Comparison of ENCODE assay signal across 19 cellular contexts in the genomic region with DNA sequence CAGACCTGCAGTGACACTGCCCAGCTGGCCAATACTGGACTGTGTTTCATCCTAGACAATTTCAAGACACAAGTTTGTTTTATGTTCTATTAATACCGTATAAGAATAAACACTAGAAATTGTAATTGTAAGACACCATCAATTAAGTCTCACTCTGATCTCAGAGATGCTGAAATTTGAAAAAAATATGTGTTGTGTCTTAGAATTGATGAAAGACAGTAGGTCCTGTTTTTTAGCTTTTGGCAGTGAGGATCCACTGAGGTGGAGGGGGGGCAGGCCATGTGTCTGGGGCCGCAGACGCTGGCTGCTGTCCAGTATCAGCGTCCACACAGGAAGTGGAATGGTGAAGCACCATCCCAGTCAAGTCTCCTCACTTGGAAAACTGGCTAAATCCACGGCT. TPM values are rescaled to one million over a fixed set of nuclear protein-coding genes. Genes with fewer than 3 reads are reported as not detected.
DNase-seq lines count a peak whose midpoint lies in the region; TF ChIP-seq lines count a peak whose summit lies in the region.
"Had no signal": no experiment of that assay in that cellular context is flagged by ENCODE, and none has a peak within 500 bp of the region (broad histone marks: within the 10 kb centered on the region; RNA-seq: fewer than 3 reads in every experiment).

No MANE protein-coding gene starts in this region.

- DNase-seq in EL (peak; percentile 24), brain microvascular endothelial cell (peak; percentile 36), cardiac septum (ENCODE audit: low spot score) (peak; percentile 80), HFFc6 (no peak), NCI-H748 treated with DMSO at 0.1 percent for 48 hours (lab: John Stamatoyannopoulos, UW) (no peak), NCI-H345 (lab: John Stamatoyannopoulos, UW) (no peak), KBM-7 (no peak)
- DNase-seq: ACHN; CD4-positive, CD25-positive, alpha-beta regulatory T cell; gastrocnemius medialis; HCEC 1CT; naive thymus-derived CD4-positive, alpha-beta T cell; NK-92 treated with Interleukin-12 subunit alpha and Interleukin-12 subunit beta, amount 100 ng/mL, for 24 hours; stimulated activated CD4-positive, alpha-beta T cell treated with anti-CD3 and anti-CD28 coated beads, Interleukin-12 subunit alpha, Interleukin-12 subunit beta, amount 100 ng/mL, for 4 hours; stimulated activated naive B cell treated with anti-CD40 and anti-IgM and Interleukin-4, amounts not matched to agents 10 μg/mL and 1 μg/mL and 100 μg/mL, for 72 hours had no signal

- H3K4me1 ChIP-seq in rectal smooth muscle tissue (ENCODE audit: control insufficient read depth, insufficient read depth, low read length) = peaks cover 26% of the 10 kb centered on the region
- H3K4me1 ChIP-seq: gastrocnemius medialis had no signal

- H3K9me3 Mint-ChIP-seq in HFFc6 = no peaks in the 10 kb centered on the region
- H3K9me3 Mint-ChIP-seq: activated T-helper 1 cell treated with anti-CD3 and anti-CD28 coated beads, Interleukin-12 subunit alpha, Interleukin-12 subunit beta, Interleukin-2, Interleukin-4 antibody, amounts not matched to agents 30 ng/mL and 10 ng/mL and 1 ng/mL, durations not matched to agents 14 hours and 24 hours and 36 hours; CD4-positive, CD25-positive, alpha-beta regulatory T cell; naive thymus-derived CD4-positive, alpha-beta T cell; stimulated activated naive B cell treated with anti-CD40 and anti-IgM and Interleukin-4, amounts not matched to agents 10 μg/mL and 1 μg/mL and 100 μg/mL, for 72 hours had no signal

- intact Hi-C loops in cardiac septum (cut with DNase I) = no loop called here

- H3K27ac Mint-ChIP-seq in HFFc6 = no peak overlapping the region
- H3K27ac Mint-ChIP-seq: activated T-helper 1 cell treated with anti-CD3 and anti-CD28 coated beads, Interleukin-12 subunit alpha, Interleukin-12 subunit beta, Interleukin-2, Interleukin-4 antibody, amounts not matched to agents 30 ng/mL and 10 ng/mL and 1 ng/mL, durations not matched to agents 14 hours and 24 hours and 36 hours; CD4-positive, CD25-positive, alpha-beta regulatory T cell; naive thymus-derived CD4-positive, alpha-beta T cell; stimulated activated naive B cell treated with anti-CD40 and anti-IgM and Interleukin-4, amounts not matched to agents 10 μg/mL and 1 μg/mL and 100 μg/mL, for 72 hours had no signal

- H3K4me3 ChIP-seq in brain microvascular endothelial cell (ENCODE audit: low read depth, low read length) (no peak overlapping the region), rectal smooth muscle tissue (ENCODE audit: low read length) (no peak overlapping the region)
- H3K4me3 ChIP-seq: cardiac muscle cell, gastrocnemius medialis, lung had no signal

- H3K27ac ChIP-seq in brain microvascular endothelial cell (no peak overlapping the region), rectal smooth muscle tissue (ENCODE audit: low read depth, low read length) (peak overlapping the region; percentile 28)
- H3K27ac ChIP-seq: cardiac muscle cell, gastrocnemius medialis had no signal

- no peaks in the 10 kb centered on the region for H3K36me3 Mint-ChIP-seq in HFFc6 (ENCODE audit: low read depth)
- H3K36me3 Mint-ChIP-seq: CD4-positive, CD25-positive, alpha-beta regulatory T cell; naive thymus-derived CD4-positive, alpha-beta T cell; stimulated activated naive B cell treated with anti-CD40 and anti-IgM and Interleukin-4, amounts not matched to agents 10 μg/mL and 1 μg/mL and 100 μg/mL, for 72 hours had no signal

- TF ChIP-seq CTCF in brain microvascular endothelial cell (IDR thresholded peaks at IDR 0.05; ENCODE audit: low read depth, low read length, missing control alignments) (no peak), HFFc6 (IDR thresholded peaks at IDR 0.05) (no peak)

- no peak overlapping the region for H3K4me3 Mint-ChIP-seq in HFFc6
- H3K4me3 Mint-ChIP-seq: activated T-helper 1 cell treated with anti-CD3 and anti-CD28 coated beads, Interleukin-12 subunit alpha, Interleukin-12 subunit beta, Interleukin-2, Interleukin-4 antibody, amounts not matched to agents 30 ng/mL and 10 ng/mL and 1 ng/mL, durations not matched to agents 14 hours and 24 hours and 36 hours; CD4-positive, CD25-positive, alpha-beta regulatory T cell; naive thymus-derived CD4-positive, alpha-beta T cell; stimulated activated naive B cell treated with anti-CD40 and anti-IgM and Interleukin-4, amounts not matched to agents 10 μg/mL and 1 μg/mL and 100 μg/mL, for 72 hours had no signal

- H3K27me3 ChIP-seq in brain microvascular endothelial cell (replicated peaks) (no peaks in the 10 kb centered on the region), rectal smooth muscle tissue (ENCODE audit: control insufficient read depth, insufficient read depth, low read length) (no peaks in the 10 kb centered on the region)
- H3K27me3 ChIP-seq: cardiac muscle cell, gastrocnemius medialis had no signal

- H3K9ac ChIP-seq in rectal smooth muscle tissue (ENCODE audit: low read length) = no peak overlapping the region

- H3K36me3 ChIP-seq in brain microvascular endothelial cell (replicated peaks) (no peaks in the 10 kb centered on the region), rectal smooth muscle tissue (ENCODE audit: control insufficient read depth, insufficient read depth, low read length) (no peaks in the 10 kb centered on the region)
- H3K36me3 ChIP-seq: cardiac muscle cell, gastrocnemius medialis had no signal

- H3K27me3 Mint-ChIP-seq in HFFc6 (ENCODE audit: insufficient read depth) = peaks cover 5% of the 10 kb centered on the region
- H3K27me3 Mint-ChIP-seq: CD4-positive, CD25-positive, alpha-beta regulatory T cell; naive thymus-derived CD4-positive, alpha-beta T cell; stimulated activated naive B cell treated with anti-CD40 and anti-IgM and Interleukin-4, amounts not matched to agents 10 μg/mL and 1 μg/mL and 100 μg/mL, for 72 hours had no signal

- no peaks in the 10 kb centered on the region; the same call in 1 of the 2 replicates for H3K4me1 Mint-ChIP-seq in HFFc6 (ENCODE audit: low read depth)
- H3K4me1 Mint-ChIP-seq: CD4-positive, CD25-positive, alpha-beta regulatory T cell; stimulated activated naive B cell treated with anti-CD40 and anti-IgM and Interleukin-4, amounts not matched to agents 10 μg/mL and 1 μg/mL and 100 μg/mL, for 72 hours had no signal

- in situ Hi-C loops in brain microvascular endothelial cell (cut with HindIII; ENCODE audit: low pct_ligation_motif_present, low sequenced_read_pairs) (no loop called here), KBM-7 (cut with MboI; ENCODE audit: low pct_unique_long_range_greater_than_20kb, low sequenced_read_pairs) (no loop called here)

RNA-seq across cellular contexts. Expression of gene ALG8, which starts 22.5 kb away (rescaled TPM):
- 15.4 TPM for total RNA-seq in cardiac septum
- 10 to 100 TPM; 62.0 to 84.0 (median 69.8) TPM for total RNA-seq in HFFc6 (2021; fragmentation: NEBNext Ultra II Directional; extraction: Animal tissue kit (Norgen Biotek cat#: 25700))

RNA-seq across cellular contexts. Expression of gene KCTD21, which starts 26.5 kb away (rescaled TPM):
- 8.5 TPM for total RNA-seq in cardiac septum
- 10 to 100 TPM; 10.4 to 15.7 (median 12.6) TPM for total RNA-seq in HFFc6 (2021; fragmentation: NEBNext Ultra II Directional; extraction: Animal tissue kit (Norgen Biotek cat#: 25700))

RNA-seq across cellular contexts. Expression of gene USP35, which starts 26.8 kb away (rescaled TPM):
- 8.9 TPM for total RNA-seq in cardiac septum
- 10 to 100 TPM in 1 of 6 experiments, 1 to 10 TPM in 5; 8.5 to 10.6 (median 9.0) TPM for total RNA-seq in HFFc6 (2021; fragmentation: NEBNext Ultra II Directional; extraction: Animal tissue kit (Norgen Biotek cat#: 25700))

Comparison
In these comparisons a context has a peak if more than half of its experiments do, and no peak if none do; other contexts are left out.
1. DNase-seq: peak in EL (single experiment), brain microvascular endothelial cell (single experiment) and cardiac septum (single experiment); none in HFFc6 (single experiment), NCI-H748 treated with DMSO at 0.1 percent for 48 hours (single experiment), NCI-H345 (single experiment) and KBM-7 (single experiment).